Comparison of ENCODE assay signal across 12 cellular contexts in the genomic region with DNA sequence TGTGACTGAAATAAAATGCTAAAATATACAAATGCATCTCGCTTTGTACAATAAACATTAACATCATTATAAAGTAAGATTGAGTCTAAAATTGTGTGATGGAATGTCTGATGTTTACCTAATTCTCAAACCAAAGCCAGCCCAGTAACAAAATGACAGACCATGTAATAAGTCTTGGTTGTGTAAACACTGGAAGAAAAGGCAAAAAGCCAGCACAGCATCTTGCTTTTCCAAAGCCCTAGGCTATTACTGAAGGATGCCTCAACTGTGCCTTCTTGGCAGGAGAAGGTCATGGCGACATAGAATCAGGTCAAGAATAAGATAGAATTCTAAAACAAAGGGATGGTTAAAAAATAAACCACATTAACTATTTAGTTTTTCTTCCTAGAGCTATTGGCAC.
"Had no signal": no experiment of that assay in that cellular context is flagged by ENCODE, and none has a peak within 500 bp of the region (broad histone marks: within the 10 kb centered on the region; RNA-seq: fewer than 3 reads in every experiment).

No MANE protein-coding gene starts in this region.

- DNase-seq: activated CD4-positive, alpha-beta T cell treated with anti-CD3 and anti-CD28 coated beads, Interleukin-2, amount 50 U/mL, for 4 hours; activated gamma-delta T cell; adrenal gland; dorsolateral prefrontal cortex; heart right ventricle; kidney glomerular epithelial cell; left ventricle myocardium inferior; mammary epithelial cell; nephron progenitor cell; nucleus accumbens; stimulated activated CD4-positive, alpha-beta T cell treated with anti-CD3 and anti-CD28 coated beads, Interleukin-2, amount 100 ng/mL, for 24 hours; stimulated activated naive CD8-positive, alpha-beta T cell treated with anti-CD3 and anti-CD28 coated beads, Interleukin-15, Interleukin-2, amounts not matched to agents 100 U/mL and 50 U/mL, for 24 hours had no signal
